Comparison of ENCODE assay signal across 8 cellular contexts in genomic region chr18:839224-840079, GRCh38. TPM values are rescaled to one million over a fixed set of nuclear protein-coding genes. Genes with fewer than 3 reads are reported as not detected.
DNase-seq lines count a peak whose midpoint lies in the region; ATAC-seq, FAIRE-seq and TF ChIP-seq lines count a peak whose summit lies in the region.

No MANE protein-coding gene starts in this region.

- TF ChIP-seq CTCF in foreskin fibroblast (IDR thresholded peaks at IDR 0.05; ENCODE audit: low read depth, low read length), result peak; percentile 98
- peak in 2 of 3 donors; percentile 56 to 90 for TF ChIP-seq CTCF in omental fat pad (IDR thresholded peaks at IDR 0.05)
- peak; percentile 91 to 98 (median 97) for TF ChIP-seq CTCF in testis (IDR thresholded peaks at IDR 0.05)

- H3K4me1 ChIP-seq in testis, result peaks cover 8% of the 10 kb centered on the region

- peak; percentile 82 for ATAC-seq in omental fat pad (ENCODE audit: low FRiP score)

- H3K36me3 ChIP-seq in testis (ENCODE audit: low read depth, missing control alignments), result no peaks in the 10 kb centered on the region

- no peak for TF ChIP-seq POLR2A in H54 (IDR thresholded peaks at IDR 0.05; ENCODE audit: low read depth, low read length)
- TF ChIP-seq POLR2A in testis (IDR thresholded peaks at IDR 0.05), result no peak

- H3K27ac ChIP-seq in testis, result peak overlapping the region; percentile 26 to 40

- peak; percentile 78 for FAIRE-seq in H54 (lab: Jason Lieb, UNC)

- intact Hi-C loops in testis (cut with DNase I; ENCODE audit: low total_unique reads), result loop anchor here (10.0 kb wide), 2 partner anchors 95 to 215 kb away; no protein-coding TSS in a partner anchor

- no peaks in the 10 kb centered on the region for H3K27me3 ChIP-seq in testis

- H3K9me3 ChIP-seq in testis, result no peaks in the 10 kb centered on the region

- no peak overlapping the region for H3K4me3 ChIP-seq in foreskin fibroblast (ENCODE audit: low read depth in 1 of 2, low read length in 2 of 2)
- peak overlapping the region; percentile 9 to 26 for H3K4me3 ChIP-seq in testis

- DNase-seq in GM03348 (ENCODE audit: low spot score), result peak; percentile 92
- DNase-seq in H54 (ENCODE audit: insufficient read length, low spot score), result peak; percentile 77
- peak; percentile 69 for DNase-seq in LHCN-M2 (ENCODE audit: low read depth)
- DNase-seq in RPMI7951 (ENCODE audit: low read depth), result peak; percentile 70
- DNase-seq in activated T-helper 1 cell treated with anti-CD3 and anti-CD28 coated beads, Interleukin-2, amount 50 U/mL, for 16 hours (ENCODE audit: low read depth in 1 of 2, low spot score in 1 of 2), result peak; percentile 77 to 95
- peak; percentile 78 to 94 for DNase-seq in foreskin fibroblast
- peak; percentile 96 for DNase-seq in omental fat pad (ENCODE audit: low spot score)
- DNase-seq in testis, result peak; percentile 96

- 11 to 12% methylated on average over 11 to 14 of the region's 14 CpGs for WGBS in testis, 2 donors

RNA-seq across cellular contexts. Expression of gene YES1, which starts 27.4 kb away (rescaled TPM):
- 112 and 124 TPM in 2 replicates for total RNA-seq in LHCN-M2 (2014; rRNA removed)
- polyA plus RNA-seq in LHCN-M2 (2012), result 9.2 TPM
- total RNA-seq in RPMI7951 (2014; rRNA removed; shearing (Covaris generic)), result 69.1 and 93.9 TPM in 2 replicates
- total RNA-seq in omental fat pad, result 100 to 1,000 TPM in 2 of 4 donors, 10 to 100 TPM in 2; 75.2 to 149 (median 108) TPM
- total RNA-seq in testis, result 100 to 1,000 TPM; 193 to 228 TPM
- polyA plus RNA-seq in testis (ENCODE audit: insufficient read depth, low read depth, low replicate concordance), result 31.8 TPM

Comparison
In these comparisons a context has a peak if more than half of its experiments do, and no peak if none do; other contexts are left out.
1. H3K4me3 ChIP-seq: peak in testis (2 of 2); none in foreskin fibroblast (0 of 2).
2. Peak in every context shown above with its lines, with median percentiles within 50 percentile points of each other: DNase-seq and CTCF ChIP-seq.